Comparison of ENCODE assay signal across 17 cellular contexts in the genomic region with DNA sequence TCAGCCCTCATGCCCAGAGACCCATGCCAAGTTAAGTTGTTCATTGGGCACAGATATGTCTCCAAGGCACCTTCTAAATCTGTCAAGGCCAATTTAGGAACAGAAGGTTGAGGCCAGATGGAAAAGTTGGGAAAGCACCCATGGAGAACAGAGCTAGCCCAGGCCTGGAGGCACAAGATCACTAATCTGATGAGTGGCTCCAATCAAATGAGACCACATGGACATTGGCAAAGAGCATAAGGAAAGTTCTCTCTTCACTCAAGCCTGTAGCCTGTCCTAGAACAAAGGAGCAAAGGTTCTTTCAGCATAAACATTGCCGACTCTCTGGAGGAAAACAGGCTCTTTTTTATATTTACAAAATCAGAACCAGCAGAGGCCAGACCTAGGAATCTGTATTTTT.
DNase-seq lines count a peak whose midpoint lies in the region; ATAC-seq and TF ChIP-seq lines count a peak whose summit lies in the region.
"Had no signal": no experiment of that assay in that cellular context is flagged by ENCODE, and none has a peak within 500 bp of the region (broad histone marks: within the 10 kb centered on the region; RNA-seq: fewer than 3 reads in every experiment).

No MANE protein-coding gene starts in this region.

- H3K9me3 ChIP-seq in esophagus muscularis mucosa (no peaks in the 10 kb centered on the region), right lobe of liver (no peaks in the 10 kb centered on the region)
- H3K9me3 ChIP-seq: SK-N-SH had no signal

- peak overlapping the region in 3 of 4 donors; percentile 1 to 40 (median 15) for H3K27ac ChIP-seq in esophagus muscularis mucosa (replicated peaks in 1 of 4)
- peak overlapping the region; percentile 72 to 97 (median 89) for H3K27ac ChIP-seq in right lobe of liver
- H3K27ac ChIP-seq in temporal lobe (ENCODE audit: low read depth, low read length) = peak overlapping the region; percentile 50

- intact Hi-C loops in esophagus muscularis mucosa (cut with DNase I) (no loop called here), right lobe of liver (cut with DNase I) (loop anchor here (5.0 to 10.0 kb wide), 2 partner anchors 93 to 154 kb away; partner anchors contain the start of gene RNF152 (in 1 of the 2)), posterior vena cava (cut with DNase I) (loop anchor here in 1 of 2 donors (10.0 kb wide), 1 partner anchor 157 kb away; the partner anchor contains the start of gene RNF152)

- H3K27me3 ChIP-seq in esophagus muscularis mucosa (no peaks in the 10 kb centered on the region), right lobe of liver (no peaks in the 10 kb centered on the region)

- ATAC-seq in right lobe of liver = peak; percentile 7 to 63 (median 46)
- ATAC-seq in GM19467 (IDR thresholded peaks at IDR 0.05; ENCODE audit: unreplicated experiment) = no peak
- no peak for ATAC-seq in GM21423 (IDR thresholded peaks at IDR 0.05; ENCODE audit: unreplicated experiment)
- ATAC-seq: effector memory CD8-positive, alpha-beta T cell; HCT116; naive thymus-derived CD8-positive, alpha-beta T cell had no signal

- H3K4me3 ChIP-seq in esophagus muscularis mucosa (no peak overlapping the region), right lobe of liver (no peak overlapping the region)

- TF ChIP-seq CTCF in esophagus muscularis mucosa (IDR thresholded peaks at IDR 0.05) (no peak), right lobe of liver (IDR thresholded peaks at IDR 0.05) (no peak)

- no peaks in the 10 kb centered on the region for H3K36me3 ChIP-seq in esophagus muscularis mucosa
- no peaks in the 10 kb centered on the region for H3K36me3 ChIP-seq in right lobe of liver

- peak; percentile 49 to 94 for DNase-seq in NCI-H446 (lab: John Stamatoyannopoulos, UW)
- no peak for DNase-seq in esophagus muscularis mucosa (ENCODE audit: extremely low spot score)
- peak in 1 of 3 donors; percentile 69 for DNase-seq in right lobe of liver
- DNase-seq in NCI-H1048 (lab: John Stamatoyannopoulos, UW) = no peak
- no peak for DNase-seq in posterior vena cava (ENCODE audit: low spot score)
- DNase-seq: activated CD8-positive, alpha-beta memory T cell treated with anti-CD3 and anti-CD28 coated beads for 24 hours; activated effector memory CD4-positive, alpha-beta T cell treated with Interleukin-2 at 50 U/mL for 16 hours; DMS79; effector memory CD8-positive, alpha-beta T cell; naive thymus-derived CD8-positive, alpha-beta T cell; NCI-H1092 treated with DMSO at 0.1 percent for 48 hours; SK-N-SH; stimulated activated naive CD4-positive, alpha-beta T cell treated with Interleukin-2 at 50 U/mL for 16 hours had no signal

- TF ChIP-seq POLR2A in esophagus muscularis mucosa (IDR thresholded peaks at IDR 0.05; ENCODE audit: low read depth) (no peak), right lobe of liver (IDR thresholded peaks at IDR 0.05) (no peak)

- H3K4me1 ChIP-seq in esophagus muscularis mucosa (peaks cover 0 to 1% (median 0%) of the 10 kb centered on the region in 4 donors), right lobe of liver (peaks cover 0 to 55% (median 26%) of the 10 kb centered on the region in 4 donors)

- TF ChIP-seq EP300 in esophagus muscularis mucosa (IDR thresholded peaks at IDR 0.05) = no peak

- 77% methylated on average over 1 of the region's 1 CpG for WGBS in esophagus muscularis mucosa
- 31% methylated on average over 1 of the region's 1 CpG for WGBS in right lobe of liver (ENCODE audit: insufficient coverage, low coverage, low lambda C conversion rate, missing lambda C conversion rate)

Comparison
In these comparisons a context has a peak if more than half of its experiments do, and no peak if none do; other contexts are left out.
1. DNase-seq: peak in NCI-H446 (2 of 2); none in esophagus muscularis mucosa (single experiment), NCI-H1048 (single experiment) and posterior vena cava (single experiment).
2. H3K27ac ChIP-seq: peak in every context shown above with its lines; median percentile 89 in right lobe of liver; 50 in temporal lobe; 15 in esophagus muscularis mucosa.
3. ATAC-seq: peak in right lobe of liver (4 of 4); none in GM19467 (single experiment) and GM21423 (single experiment).